ENCODE assay signal across 8 cellular contexts in the genomic region with DNA sequence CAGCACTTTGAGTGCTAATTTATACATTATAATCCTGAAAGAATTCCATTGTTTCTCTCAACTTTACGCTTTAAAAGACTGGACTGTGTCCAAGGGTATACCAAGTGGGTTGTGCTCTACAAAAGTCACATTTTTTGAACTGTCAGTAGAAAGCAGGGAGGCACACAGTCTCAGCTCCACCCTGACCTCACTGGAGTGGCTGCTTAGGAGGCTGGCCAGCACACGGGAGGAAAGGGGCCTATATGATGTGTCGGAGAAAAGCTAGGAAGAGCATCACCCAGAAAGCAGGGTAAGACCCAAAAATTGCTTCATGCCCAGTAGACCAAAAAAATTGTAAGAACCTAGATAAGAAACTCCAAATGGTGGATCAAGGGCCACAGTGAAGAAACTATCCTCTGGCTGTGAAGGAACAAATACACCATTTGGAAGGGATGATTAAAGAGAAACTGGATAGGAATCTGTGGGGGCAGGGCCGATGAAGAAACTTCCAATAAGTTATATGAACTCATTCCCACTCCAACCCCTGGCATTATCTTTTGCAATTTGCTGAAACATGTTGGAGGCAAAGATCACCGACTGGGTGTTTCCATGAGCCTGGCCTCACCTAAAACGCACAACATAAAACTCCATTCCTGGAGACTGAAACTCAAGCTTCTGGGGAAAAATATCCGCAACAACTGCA. TPM values are rescaled to one million over a fixed set of nuclear protein-coding genes. Genes with fewer than 3 reads are reported as not detected.
DNase-seq lines count a peak whose midpoint lies in the region; ATAC-seq, FAIRE-seq and TF ChIP-seq lines count a peak whose summit lies in the region.

No MANE protein-coding gene starts in this region.

- peak overlapping the region; percentile 41 for H3K27ac Mint-ChIP-seq in CD8-positive, alpha-beta T cell

- no peak for TF ChIP-seq POLR2A in esophagus squamous epithelium (IDR thresholded peaks at IDR 0.05)
- no peak for TF ChIP-seq POLR2A in ovary (IDR thresholded peaks at IDR 0.05)
- no peak for TF ChIP-seq POLR2A in erythroblast (IDR thresholded peaks at IDR 0.05; ENCODE audit: low read length)

- intact Hi-C loops in CD8-positive, alpha-beta T cell (cut with DNase I, micrococcal nuclease), result loop anchor here in 1 of 2 experiments (10.0 kb wide), 1 partner anchor 537 kb away; a partner anchor contains a TSS
- intact Hi-C loops in esophagus squamous epithelium (cut with DNase I) (no loop called here), ovary (cut with DNase I) (loop anchor here in 2 of 4 donors (5.0 kb wide), 1 partner anchor 55 kb away; no protein-coding TSS in a partner anchor)

- no peaks in the 10 kb centered on the region for H3K9me3 Mint-ChIP-seq in CD8-positive, alpha-beta T cell

- H3K4me1 Mint-ChIP-seq in CD8-positive, alpha-beta T cell (ENCODE audit: low read depth), result peaks cover 63% of the 10 kb centered on the region

- ATAC-seq in CD8-positive, alpha-beta T cell, result no peak
- ATAC-seq in HG02885 (IDR thresholded peaks at IDR 0.05; ENCODE audit: poor library complexity, unreplicated experiment), result no peak

- H3K27ac ChIP-seq in CD8-positive, alpha-beta T cell (ENCODE audit: low read depth, low read length), result no peak overlapping the region
- H3K27ac ChIP-seq in RWPE1 (peak overlapping the region; percentile 100), esophagus squamous epithelium (peak overlapping the region; percentile 97 to 100 (median 98)), ovary (peak overlapping the region in 1 of 2 donors; percentile 87)

- no peak for TF ChIP-seq EP300 in ovary (IDR thresholded peaks at IDR 0.05)

- H3K4me1 ChIP-seq in CD8-positive, alpha-beta T cell (ENCODE audit: insufficient read depth, low read length), result peaks cover 54% of the 10 kb centered on the region
- peaks cover 52 to 89% (median 64%) of the 10 kb centered on the region in 3 donors for H3K4me1 ChIP-seq in esophagus squamous epithelium
- peaks cover 23% of the 10 kb centered on the region for H3K4me1 ChIP-seq in ovary (ENCODE audit: insufficient read depth)

- CTCF ChIA-PET in CD8-positive, alpha-beta T cell (lab: Charles Lee), result interaction anchor here (1.0 to 30.4 kb wide), 8 partner anchors 9 to 96 kb away, joined by 3 to 665 read pairs (median 5); no protein-coding TSS in a partner anchor
- CTCF ChIA-PET in RWPE1 (lab: Yijun Ruan, JAX), result interaction anchor here (0.5 to 1.9 kb wide), 5 partner anchors 9 to 168 kb away, joined by 3 to 7 read pairs (median 3); no protein-coding TSS in a partner anchor

- H3K4me3 ChIP-seq in CD8-positive, alpha-beta T cell (ENCODE audit: low read depth, low read length), result peak overlapping the region; percentile 94
- H3K4me3 ChIP-seq in esophagus squamous epithelium, result peak overlapping the region; percentile 82 to 99 (median 90)
- peak overlapping the region; percentile 61 for H3K4me3 ChIP-seq in ovary

- no peak for TF ChIP-seq CTCF in CD8-positive, alpha-beta T cell (IDR thresholded peaks at IDR 0.05)
- TF ChIP-seq CTCF in RWPE1 (conservative IDR thresholded peaks at IDR 0.05; ENCODE audit: low read depth), result no peak
- no peak for TF ChIP-seq CTCF in esophagus squamous epithelium (IDR thresholded peaks at IDR 0.05)
- TF ChIP-seq CTCF in ovary (IDR thresholded peaks at IDR 0.05), result no peak

- H3K36me3 ChIP-seq in CD8-positive, alpha-beta T cell (ENCODE audit: insufficient read depth, low read length), result no peaks in the 10 kb centered on the region
- peaks cover 0 to 10% (median 0%) of the 10 kb centered on the region in 3 donors for H3K36me3 ChIP-seq in esophagus squamous epithelium
- no peaks in the 10 kb centered on the region for H3K36me3 ChIP-seq in ovary

- H3K27me3 ChIP-seq in CD8-positive, alpha-beta T cell (ENCODE audit: insufficient read depth, low read length), result no peaks in the 10 kb centered on the region
- no peaks in the 10 kb centered on the region for H3K27me3 ChIP-seq in esophagus squamous epithelium
- no peaks in the 10 kb centered on the region for H3K27me3 ChIP-seq in ovary

- no peaks in the 10 kb centered on the region for H3K27me3 Mint-ChIP-seq in CD8-positive, alpha-beta T cell (ENCODE audit: low read depth)

- POLR2A ChIA-PET in CD8-positive, alpha-beta T cell (lab: Charles Lee), result interaction anchor here (0.6 to 1.5 kb wide), 5 partner anchors 8 to 644 kb away, joined by 3 to 5 read pairs (median 3); no protein-coding TSS in a partner anchor
- POLR2A ChIA-PET in RWPE1 (lab: Yijun Ruan, JAX; ENCODE audit: low non-redundant PET), result interaction anchor here (0.6 to 1.2 kb wide), 4 partner anchors 10 to 1936 kb away, joined by 3 to 7 read pairs (median 4); no protein-coding TSS in a partner anchor

- DNase-seq in CD8-positive, alpha-beta T cell, result no peak
- DNase-seq in RWPE1 (ENCODE audit: low spot score) (no peak), esophagus squamous epithelium (lab: John Stamatoyannopoulos, UW) (no peak), ovary (no peak), erythroblast (lab: John Stamatoyannopoulos, UW) (no peak), GM19239 (ENCODE audit: insufficient read length, low spot score) (no peak), CD1c-positive myeloid dendritic cell (ENCODE audit: extremely low spot score) (no peak)

- no peak for FAIRE-seq in GM19239 (lab: Jason Lieb, UNC)

- peak overlapping the region; percentile 98 for H3K4me3 Mint-ChIP-seq in CD8-positive, alpha-beta T cell

- 32% methylated on average over 7 of the region's 7 CpGs for WGBS in esophagus squamous epithelium, 2 donors
- WGBS in ovary, 3 donors, result 20 to 32% (median 20%) methylated on average over 7 of the region's 7 CpGs

- no peaks in the 10 kb centered on the region for H3K9me3 ChIP-seq in CD8-positive, alpha-beta T cell (ENCODE audit: low read length)
- H3K9me3 ChIP-seq in esophagus squamous epithelium, result no peaks in the 10 kb centered on the region
- H3K9me3 ChIP-seq in ovary, result no peaks in the 10 kb centered on the region

- H3K36me3 Mint-ChIP-seq in CD8-positive, alpha-beta T cell, result peaks cover 16% of the 10 kb centered on the region

RNA-seq across cellular contexts. Expression of a gene that starts 1.9 kb away (rescaled TPM):
- 100 to 1,000 TPM; 132 to 138 TPM for total RNA-seq in CD8-positive, alpha-beta T cell
- total RNA-seq in esophagus squamous epithelium (100 to 1,000 TPM; 301 to 611 (median 447) TPM), ovary (100 to 1,000 TPM in 5 of 7 donors, 10 to 100 TPM in 2; 38.6 to 327 (median 213) TPM)
- 100 to 1,000 TPM; 175 to 642 TPM for polyA plus RNA-seq in ovary

RNA-seq across cellular contexts. Expression of a gene that starts 45.0 kb away (rescaled TPM):
- total RNA-seq in CD8-positive, alpha-beta T cell, result 1 to 10 TPM; 7.5 to 7.8 TPM
- 1,000 to 10,000 TPM in 3 of 4 donors, 100 to 1,000 TPM in 1; 900 to 2,319 (median 1,590) TPM for total RNA-seq in esophagus squamous epithelium
- total RNA-seq in ovary, result 100 to 1,000 TPM in 3 of 7 donors, 10 to 100 TPM in 4; 60.2 to 189 (median 85.8) TPM
- 100 to 1,000 TPM; 158 to 449 TPM for polyA plus RNA-seq in ovary

Comparison
In these comparisons a context has a peak if more than half of its experiments do, and no peak if none do; other contexts are left out.
1. RNA of a gene that starts 45.0 kb away (total RNA-seq): 900 to 2,319 TPM in esophagus squamous epithelium and 60.2 to 189 TPM in ovary; 7.5 to 7.8 TPM in CD8-positive, alpha-beta T cell; every median in the first group is over 4 times any median in the second.
2. Peak in every context shown above with its lines, with median percentiles within 50 percentile points of each other: H3K4me3 ChIP-seq.